Comparison of ENCODE assay signal across 15 cellular contexts in the genomic region with DNA sequence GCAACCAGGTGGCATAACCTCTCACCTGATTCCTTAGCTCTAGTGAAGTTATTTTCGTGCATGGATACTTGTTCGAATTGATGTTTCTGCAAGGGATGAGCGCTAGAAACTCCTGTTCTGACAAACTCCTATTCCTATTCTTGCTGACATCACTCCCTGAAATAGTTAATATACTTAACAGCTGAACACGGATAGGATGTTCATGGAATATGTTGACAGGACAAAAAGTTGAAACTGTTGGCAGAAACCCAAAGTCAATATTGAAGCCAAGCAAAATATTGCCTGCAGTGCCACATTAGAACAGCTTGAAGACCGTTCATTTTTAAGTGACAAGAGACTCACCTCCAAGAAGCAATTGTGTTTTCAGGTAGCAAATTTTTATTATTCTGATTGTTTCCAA. TPM values are rescaled to one million over a fixed set of nuclear protein-coding genes. Genes with fewer than 3 reads are reported as not detected.
DNase-seq lines count a peak whose midpoint lies in the region; ATAC-seq and TF ChIP-seq lines count a peak whose summit lies in the region.
"Had no signal": no experiment of that assay in that cellular context is flagged by ENCODE, and none has a peak within 500 bp of the region (broad histone marks: within the 10 kb centered on the region; RNA-seq: fewer than 3 reads in every experiment).

A gene (plus strand): TSS at position 287 of the 400 bp plus-strand sequence. CDS start 689 bp downstream, outside the sequence.

- H3K36me3 ChIP-seq in MG63: no peaks in the 10 kb centered on the region
- H3K36me3 ChIP-seq: BLaER1, left lung, stomach had no signal

- H3K27ac Mint-ChIP-seq in mesothelial cell of epicardium: peak within 1 kb of the TSS; percentile 71
- H3K27ac Mint-ChIP-seq: activated CD4-positive, alpha-beta memory T cell treated with anti-CD3 and anti-CD28 coated beads, Interleukin-2, amount 10 ng/mL, durations not matched to agents 7 days and 5 days had no signal

- peaks cover 3% of the 10 kb centered on the region; the same call in 1 of the 2 replicates for H3K9me3 ChIP-seq in MG63

- no peak for TF ChIP-seq CTCF in coronary artery (IDR thresholded peaks at IDR 0.05)
- TF ChIP-seq CTCF in mesothelial cell of epicardium (IDR thresholded peaks at IDR 0.05; ENCODE audit: unreplicated experiment): no peak

- H3K4me3 Mint-ChIP-seq in mesothelial cell of epicardium: no peak within 1 kb of the TSS
- H3K4me3 Mint-ChIP-seq: activated CD4-positive, alpha-beta memory T cell treated with anti-CD3 and anti-CD28 coated beads, Interleukin-2, amount 10 ng/mL, durations not matched to agents 7 days and 5 days had no signal

- peaks cover 5% of the 10 kb centered on the region for H3K27me3 Mint-ChIP-seq in mesothelial cell of epicardium (ENCODE audit: low read depth)
- H3K27me3 Mint-ChIP-seq: activated CD4-positive, alpha-beta memory T cell treated with anti-CD3 and anti-CD28 coated beads, Interleukin-2, amount 10 ng/mL, durations not matched to agents 7 days and 5 days had no signal

- peak; percentile 48 for DNase-seq in DMS153 treated with DMSO at 0.1 percent for 48 hours (lab: John Stamatoyannopoulos, UW; ENCODE audit: unreplicated experiment)
- DNase-seq in MG63: no peak
- no peak for DNase-seq in coronary artery (ENCODE audit: low spot score)
- no peak for DNase-seq in mesothelial cell of epicardium (ENCODE audit: low spot score in 2 of 2, unreplicated experiment in 2 of 2)
- no peak for DNase-seq in activated CD4-positive, CD25-positive, alpha-beta regulatory T cell treated with anti-CD3 and anti-CD28 coated beads, Interleukin-2, amount 50 U/mL, for 72 hours
- DNase-seq in stimulated activated CD4-positive, alpha-beta T cell treated with anti-CD3 and anti-CD28 coated beads, Interleukin-1b, Interleukin-23, amount 100 ng/mL, for 48 hours: no peak
- DNase-seq in stimulated activated CD4-positive, alpha-beta T cell treated with anti-CD3 and anti-CD28 coated beads, Interleukin-4, amount 100 ng/mL, for 4 hours: no peak
- DNase-seq: activated CD4-positive, alpha-beta memory T cell treated with anti-CD3 and anti-CD28 coated beads, Interleukin-2, amount 10 ng/mL, durations not matched to agents 7 days and 5 days; cerebellar nuclear complex; left lung; stomach; T-helper 2 cell had no signal

- ATAC-seq in HG03045 (IDR thresholded peaks at IDR 0.05; ENCODE audit: unreplicated experiment): no peak
- ATAC-seq: left lung had no signal

- H3K27ac ChIP-seq in coronary artery: no peak within 1 kb of the TSS
- H3K27ac ChIP-seq: BLaER1, left lung, stomach had no signal

- peaks cover 12% of the 10 kb centered on the region for H3K4me1 Mint-ChIP-seq in mesothelial cell of epicardium
- H3K4me1 Mint-ChIP-seq: activated CD4-positive, alpha-beta memory T cell treated with anti-CD3 and anti-CD28 coated beads, Interleukin-2, amount 10 ng/mL, durations not matched to agents 7 days and 5 days had no signal

- peak within 1 kb of the TSS; percentile 4; the same call in 1 of the 2 replicates for H3K4me3 ChIP-seq in MG63
- peak within 1 kb of the TSS; percentile 56 for H3K4me3 ChIP-seq in coronary artery
- H3K4me3 ChIP-seq: BLaER1, left lung had no signal

- peaks cover 37% of the 10 kb centered on the region for H3K9me3 Mint-ChIP-seq in mesothelial cell of epicardium

- peaks cover 21% of the 10 kb centered on the region for H3K36me3 Mint-ChIP-seq in mesothelial cell of epicardium

- H3K27me3 ChIP-seq in MG63: no peaks in the 10 kb centered on the region
- H3K27me3 ChIP-seq: BLaER1, left lung, stomach had no signal

RNA-seq across cellular contexts. Expression of the gene that starts here (rescaled TPM):
- not detected in 2 replicates for total RNA-seq in MG63 (2014; rRNA removed; shearing (Covaris generic); ENCODE audit: low replicate concordance)
- total RNA-seq in mesothelial cell of epicardium: not detected in 3 replicates
- total RNA-seq: activated CD4-positive, alpha-beta memory T cell treated with anti-CD3 and anti-CD28 coated beads, Interleukin-2, amount 10 ng/mL, durations not matched to agents 7 days and 5 days; HT1080 had no signal
